13 cellular contexts compared by ENCODE assay signal in the genomic region with DNA sequence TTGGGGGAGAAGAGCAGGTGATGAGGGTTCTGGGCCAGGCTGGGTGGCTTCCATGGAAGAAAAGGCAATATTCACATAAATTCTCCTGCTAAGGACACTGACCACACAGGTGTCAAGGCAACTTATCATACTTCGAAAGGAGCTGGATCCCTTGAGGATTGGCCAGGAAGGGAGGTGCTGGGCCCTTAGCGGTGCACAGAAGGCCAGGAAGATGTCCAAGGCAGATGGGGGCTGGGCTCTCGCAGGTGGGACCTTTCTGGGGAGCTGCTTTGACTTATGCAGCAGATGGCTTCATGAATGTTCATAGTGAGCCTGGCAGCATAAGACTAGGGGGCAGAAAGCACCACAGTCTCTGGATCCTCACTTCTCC. TPM values are rescaled to one million over a fixed set of nuclear protein-coding genes. Genes with fewer than 3 reads are reported as not detected.
DNase-seq lines count a peak whose midpoint lies in the region; ATAC-seq and TF ChIP-seq lines count a peak whose summit lies in the region.
"Had no signal": no experiment of that assay in that cellular context is flagged by ENCODE, and none has a peak within 500 bp of the region (broad histone marks: within the 10 kb centered on the region; RNA-seq: fewer than 3 reads in every experiment).

No MANE protein-coding gene starts in this region.

- no peaks in the 10 kb centered on the region for H3K27me3 ChIP-seq in subcutaneous abdominal adipose tissue (ENCODE audit: control insufficient read depth in 5 of 5, insufficient read depth in 4 of 5, low read length in 5 of 5)

- H3K4me1 Mint-ChIP-seq in T-helper 2 cell treated with Interferon-gamma antibody and Interleukin-4, amounts not matched to agents 5 μg/mL and 100 μg/mL, for 36 hours (ENCODE audit: low read depth) = peaks cover 22% of the 10 kb centered on the region
- peaks cover 57% of the 10 kb centered on the region for H3K4me1 Mint-ChIP-seq in activated CD8-positive, alpha-beta T cell treated with anti-CD3 and anti-CD28 coated beads, Interleukin-2, amount 10 ng/mL, durations not matched to agents 7 days and 5 days (ENCODE audit: low read depth)
- peaks cover 21% of the 10 kb centered on the region for H3K4me1 Mint-ChIP-seq in mesothelial cell of epicardium

- H3K9ac ChIP-seq in subcutaneous abdominal adipose tissue (ENCODE audit: low read length in 5 of 5) = peak overlapping the region in 1 of 5 donors; percentile 4

- peak overlapping the region; percentile 64 for H3K27ac Mint-ChIP-seq in T-helper 2 cell treated with Interferon-gamma antibody and Interleukin-4, amounts not matched to agents 5 μg/mL and 100 μg/mL, for 36 hours
- H3K27ac Mint-ChIP-seq in activated CD8-positive, alpha-beta T cell treated with anti-CD3 and anti-CD28 coated beads, Interleukin-2, amount 10 ng/mL, durations not matched to agents 7 days and 5 days = peak overlapping the region; percentile 18
- H3K27ac Mint-ChIP-seq in mesothelial cell of epicardium = peak overlapping the region; percentile 53

- no peak for DNase-seq in T-helper 2 cell treated with Interferon-gamma antibody and Interleukin-4, amounts not matched to agents 5 μg/mL and 100 μg/mL, for 36 hours (ENCODE audit: low spot score)
- DNase-seq in T-helper 2 cell = no peak
- DNase-seq in activated CD8-positive, alpha-beta T cell treated with anti-CD3 and anti-CD28 coated beads, Interleukin-2, amount 10 ng/mL, durations not matched to agents 7 days and 5 days = no peak
- no peak for DNase-seq in mesothelial cell of epicardium (ENCODE audit: low spot score in 2 of 2, unreplicated experiment in 2 of 2)
- DNase-seq in NCI-H1436 (lab: John Stamatoyannopoulos, UW) = no peak
- DNase-seq in pons (ENCODE audit: low spot score) = no peak
- DNase-seq: NCI-H1105 had no signal

- H3K4me1 ChIP-seq in subcutaneous abdominal adipose tissue (ENCODE audit: control insufficient read depth in 5 of 5, insufficient read depth in 5 of 5, low read length in 5 of 5) = peaks cover 18 to 89% (median 82%) of the 10 kb centered on the region in 5 donors

- POLR2A ChIA-PET in activated CD8-positive, alpha-beta T cell treated with anti-CD3 and anti-CD28 coated beads, Interleukin-2, amount 10 ng/mL, durations not matched to agents 7 days and 5 days (lab: Charles Lee) = interaction anchor here (1.1 to 2.3 kb wide), 2 partner anchors 9 to 13 kb away, joined by 6 to 17 read pairs; partner anchors contain the start of gene BLOC1S1

- no peaks in the 10 kb centered on the region for H3K27me3 Mint-ChIP-seq in T-helper 2 cell treated with Interferon-gamma antibody and Interleukin-4, amounts not matched to agents 5 μg/mL and 100 μg/mL, for 36 hours (ENCODE audit: low read depth)
- no peaks in the 10 kb centered on the region for H3K27me3 Mint-ChIP-seq in activated CD8-positive, alpha-beta T cell treated with anti-CD3 and anti-CD28 coated beads, Interleukin-2, amount 10 ng/mL, durations not matched to agents 7 days and 5 days (ENCODE audit: low read depth)
- no peaks in the 10 kb centered on the region for H3K27me3 Mint-ChIP-seq in mesothelial cell of epicardium (ENCODE audit: low read depth)
- H3K27me3 Mint-ChIP-seq: effector memory CD8-positive, alpha-beta T cell; stimulated activated memory B cell treated with anti-CD40 and anti-IgM and Interleukin-4, amounts not matched to agents 10 μg/mL and 1 μg/mL and 100 μg/mL, for 72 hours had no signal

- H3K36me3 ChIP-seq in subcutaneous abdominal adipose tissue (ENCODE audit: control insufficient read depth in 5 of 5, insufficient read depth in 5 of 5, low read length in 5 of 5) = peaks cover 0 to 47% (median 36%) of the 10 kb centered on the region in 5 donors

- CTCF ChIA-PET in activated CD8-positive, alpha-beta T cell treated with anti-CD3 and anti-CD28 coated beads, Interleukin-2, amount 10 ng/mL, durations not matched to agents 7 days and 5 days (lab: Charles Lee) = interaction anchor here (0.6 to 7.6 kb wide), 9 partner anchors 9 to 249 kb away, joined by 3 to 170 read pairs (median 7); partner anchors contain the start of genes BLOC1S1 and RAB5B

- H3K4me3 ChIP-seq in subcutaneous abdominal adipose tissue (ENCODE audit: low read depth in 1 of 5, low read length in 5 of 5) = peak overlapping the region in 3 of 5 donors; percentile 8 to 31 (median 13)

- H3K36me3 Mint-ChIP-seq in T-helper 2 cell treated with Interferon-gamma antibody and Interleukin-4, amounts not matched to agents 5 μg/mL and 100 μg/mL, for 36 hours (ENCODE audit: low read depth) = peaks cover 18% of the 10 kb centered on the region
- H3K36me3 Mint-ChIP-seq in activated CD8-positive, alpha-beta T cell treated with anti-CD3 and anti-CD28 coated beads, Interleukin-2, amount 10 ng/mL, durations not matched to agents 7 days and 5 days (ENCODE audit: low read depth) = peaks cover 35% of the 10 kb centered on the region
- peaks cover 9% of the 10 kb centered on the region for H3K36me3 Mint-ChIP-seq in mesothelial cell of epicardium

- TF ChIP-seq CTCF in mesothelial cell of epicardium (IDR thresholded peaks at IDR 0.05; ENCODE audit: unreplicated experiment) = no peak

- H3K9me3 ChIP-seq in subcutaneous abdominal adipose tissue (ENCODE audit: control insufficient read depth in 5 of 5, low read length in 5 of 5) = no peaks in the 10 kb centered on the region

- H3K4me3 Mint-ChIP-seq in T-helper 2 cell treated with Interferon-gamma antibody and Interleukin-4, amounts not matched to agents 5 μg/mL and 100 μg/mL, for 36 hours = peak overlapping the region; percentile 39
- no peak overlapping the region for H3K4me3 Mint-ChIP-seq in activated CD8-positive, alpha-beta T cell treated with anti-CD3 and anti-CD28 coated beads, Interleukin-2, amount 10 ng/mL, durations not matched to agents 7 days and 5 days
- H3K4me3 Mint-ChIP-seq in mesothelial cell of epicardium = no peak overlapping the region
- H3K4me3 Mint-ChIP-seq: stimulated activated memory B cell treated with anti-CD40 and anti-IgM and Interleukin-4, amounts not matched to agents 10 μg/mL and 1 μg/mL and 100 μg/mL, for 72 hours had no signal

- no peak for ATAC-seq in activated CD8-positive, alpha-beta T cell treated with anti-CD3 and anti-CD28 coated beads, Interleukin-2, amount 10 ng/mL, durations not matched to agents 7 days and 5 days
- ATAC-seq in HG03460 (IDR thresholded peaks at IDR 0.05; ENCODE audit: unreplicated experiment) = no peak

- H3K27ac ChIP-seq in subcutaneous abdominal adipose tissue (ENCODE audit: low read depth, low read length) = peak overlapping the region; percentile 100
- H3K27ac ChIP-seq: HL-60 had no signal

- H3K9me3 Mint-ChIP-seq in T-helper 2 cell treated with Interferon-gamma antibody and Interleukin-4, amounts not matched to agents 5 μg/mL and 100 μg/mL, for 36 hours = no peaks in the 10 kb centered on the region
- H3K9me3 Mint-ChIP-seq in activated CD8-positive, alpha-beta T cell treated with anti-CD3 and anti-CD28 coated beads, Interleukin-2, amount 10 ng/mL, durations not matched to agents 7 days and 5 days (ENCODE audit: insufficient read depth) = no peaks in the 10 kb centered on the region
- H3K9me3 Mint-ChIP-seq in mesothelial cell of epicardium = no peaks in the 10 kb centered on the region
- H3K9me3 Mint-ChIP-seq: activated naive CD4-positive, alpha-beta T cell treated with anti-CD3 and anti-CD28 coated beads, Interleukin-2, amount 50 U/mL, for 72 hours; effector memory CD8-positive, alpha-beta T cell; stimulated activated memory B cell treated with anti-CD40 and anti-IgM and Interleukin-4, amounts not matched to agents 10 μg/mL and 1 μg/mL and 100 μg/mL, for 72 hours had no signal

RNA-seq across cellular contexts. Expression of gene CD63, which starts 3.9 kb away (rescaled TPM):
- 100 to 1,000 TPM; 203 to 206 TPM for total RNA-seq in activated CD8-positive, alpha-beta T cell treated with anti-CD3 and anti-CD28 coated beads, Interleukin-2, amount 10 ng/mL, durations not matched to agents 7 days and 5 days
- 429 to 438 TPM (median 438 TPM) in 3 replicates for total RNA-seq in mesothelial cell of epicardium

RNA-seq across cellular contexts. Expression of gene RDH5, which starts 4.7 kb away (rescaled TPM):
- total RNA-seq in activated CD8-positive, alpha-beta T cell treated with anti-CD3 and anti-CD28 coated beads, Interleukin-2, amount 10 ng/mL, durations not matched to agents 7 days and 5 days = 10 to 100 TPM; 12.0 to 12.1 TPM
- 9.7 to 11.2 TPM (median 11.2 TPM) in 3 replicates for total RNA-seq in mesothelial cell of epicardium

RNA-seq across cellular contexts. Expression of gene BLOC1S1, which starts 9.1 kb away (rescaled TPM):
- total RNA-seq in activated CD8-positive, alpha-beta T cell treated with anti-CD3 and anti-CD28 coated beads, Interleukin-2, amount 10 ng/mL, durations not matched to agents 7 days and 5 days = 100 to 1,000 TPM; 156 to 158 TPM
- total RNA-seq in mesothelial cell of epicardium = 58.0 to 63.4 TPM (median 61.6 TPM) in 3 replicates

RNA-seq across cellular contexts. Expression of gene ITGA7, which starts 17.2 kb away (rescaled TPM):
- 1 to 10 TPM; 2.0 to 4.2 TPM for total RNA-seq in activated CD8-positive, alpha-beta T cell treated with anti-CD3 and anti-CD28 coated beads, Interleukin-2, amount 10 ng/mL, durations not matched to agents 7 days and 5 days
- total RNA-seq in mesothelial cell of epicardium = 32.5 to 34.0 TPM (median 33.2 TPM) in 3 replicates

RNA-seq across cellular contexts. Expression of gene GDF11, which starts 18.0 kb away (rescaled TPM):
- 10 to 100 TPM; 12.4 to 13.9 TPM for total RNA-seq in activated CD8-positive, alpha-beta T cell treated with anti-CD3 and anti-CD28 coated beads, Interleukin-2, amount 10 ng/mL, durations not matched to agents 7 days and 5 days
- 17.0 to 18.7 TPM (median 18.1 TPM) in 3 replicates for total RNA-seq in mesothelial cell of epicardium
